In genomic region chr19:35931161-35931873, GRCh38 we compare ENCODE assay signal across 1 cellular context.
A peak's percentile ranks its signal among the peaks of the same experiment; 100 is the strongest.
TF ChIP-seq lines count a peak whose summit lies in the region.

No MANE protein-coding gene starts in this region.

TF ChIP-seq in HEK293, 187 proteins besides CTCF, POLR2A, EP300 and RAD21 (continued from another document and continues in another):
- no peak for TF ChIP-seq PRDM2 (tag by site-specific recombination; IDR thresholded peaks at IDR 0.05; ENCODE audit: borderline replicate concordance)
- TF ChIP-seq ZNF555 (tag by site-specific recombination; conservative IDR thresholded peaks at IDR 0.05): no peak
- no peak for TF ChIP-seq ZNF155 (tag by site-specific recombination; IDR thresholded peaks at IDR 0.05)
- peak; percentile 99 for TF ChIP-seq PRDM10 (tag by site-specific recombination; IDR thresholded peaks at IDR 0.05)
- peak; percentile 100 for TF ChIP-seq ZNF76 (tag by site-specific recombination; IDR thresholded peaks at IDR 0.05; ENCODE audit: borderline replicate concordance, low read depth)
- no peak for TF ChIP-seq SCRT1 (tag by site-specific recombination; IDR thresholded peaks at IDR 0.05; ENCODE audit: borderline replicate concordance)
- no peak; the same call in 1 of the 2 replicates for TF ChIP-seq ZSCAN23 (tag by site-specific recombination; IDR thresholded peaks at IDR 0.05)
- TF ChIP-seq ZNF148 (tag by site-specific recombination; IDR thresholded peaks at IDR 0.05; ENCODE audit: borderline replicate concordance): no peak
- TF ChIP-seq ZNF654 (tag by site-specific recombination; IDR thresholded peaks at IDR 0.05; ENCODE audit: low read depth): peak; percentile 100
- no peak for TF ChIP-seq ZNF792 (tag by site-specific recombination; IDR thresholded peaks at IDR 0.05)
- peak; percentile 68; the same call in 1 of the 2 replicates for TF ChIP-seq ELK4 (IDR thresholded peaks at IDR 0.05; ENCODE audit: borderline replicate concordance, low read depth, low read length)
- no peak for TF ChIP-seq ZNF350 (tag by site-specific recombination; IDR thresholded peaks at IDR 0.05)
- no peak for TF ChIP-seq ZNF529 (tag by site-specific recombination; IDR thresholded peaks at IDR 0.05; ENCODE audit: insufficient replicate concordance)
- peak; percentile 91 for TF ChIP-seq ZNF324 (tag by site-specific recombination; IDR thresholded peaks at IDR 0.05)
- no peak for TF ChIP-seq ZNF416 (tag by site-specific recombination; IDR thresholded peaks at IDR 0.05)
- TF ChIP-seq ZNF394 (tag by site-specific recombination; IDR thresholded peaks at IDR 0.05; ENCODE audit: borderline replicate concordance): peak; percentile 54; the same call in 1 of the 2 replicates
- peak; percentile 63; the same call in 1 of the 2 replicates for TF ChIP-seq ZFP37 (tag by site-specific recombination; IDR thresholded peaks at IDR 0.05)
- TF ChIP-seq ZNF248 (tag by site-specific recombination; IDR thresholded peaks at IDR 0.05): no peak
- TF ChIP-seq ZNF704 (tag by site-specific recombination; IDR thresholded peaks at IDR 0.05): no peak
- TF ChIP-seq HOXD13 (CRISPR knock-in tag; IDR thresholded peaks at IDR 0.05; ENCODE audit: borderline replicate concordance): no peak
- no peak for TF ChIP-seq ZNF658 (tag by site-specific recombination; IDR thresholded peaks at IDR 0.05)
- no peak for TF ChIP-seq MEIS1 (CRISPR knock-in tag; IDR thresholded peaks at IDR 0.05; ENCODE audit: borderline replicate concordance)
- TF ChIP-seq ZNF48 (tag by site-specific recombination; IDR thresholded peaks at IDR 0.05): no peak
- TF ChIP-seq ZNF10 (tag by site-specific recombination; IDR thresholded peaks at IDR 0.05): peak; percentile 16; the same call in 1 of the 2 replicates
- no peak for TF ChIP-seq ZNF157 (tag by site-specific recombination; IDR thresholded peaks at IDR 0.05)
- TF ChIP-seq ZNF354C (tag by site-specific recombination; IDR thresholded peaks at IDR 0.05; ENCODE audit: borderline replicate concordance, low read depth): no peak
- TF ChIP-seq ZNF24 (tag by site-specific recombination; IDR thresholded peaks at IDR 0.05): peak; percentile 55; the same call in 1 of the 2 replicates
- 0 out of 2 replicates have a peak, but pooled peaks have one; percentile 20 for TF ChIP-seq ZBTB7A (tag by site-specific recombination; IDR thresholded peaks at IDR 0.05; ENCODE audit: low read depth)
- TF ChIP-seq KLF17 (tag by site-specific recombination; IDR thresholded peaks at IDR 0.05): peak; percentile 99
- no peak for TF ChIP-seq ZNF280D (tag by site-specific recombination; IDR thresholded peaks at IDR 0.05)
- TF ChIP-seq SP7 (tag by site-specific recombination; IDR thresholded peaks at IDR 0.05): peak; percentile 92
- TF ChIP-seq ZNF274 (IDR thresholded peaks at IDR 0.05; ENCODE audit: low read length): no peak
- TF ChIP-seq ZNF274 (tag by site-specific recombination; IDR thresholded peaks at IDR 0.05; ENCODE audit: borderline replicate concordance): no peak
- no peak for TF ChIP-seq ZNF585B (tag by site-specific recombination; IDR thresholded peaks at IDR 0.05)
- TF ChIP-seq ZSCAN18 (tag by site-specific recombination; IDR thresholded peaks at IDR 0.05): no peak
- TF ChIP-seq BCL11A (tag by site-specific recombination; IDR thresholded peaks at IDR 0.05; ENCODE audit: low read depth): no peak
- TF ChIP-seq WT1 (tag by site-specific recombination; IDR thresholded peaks at IDR 0.05): no peak; the same call in 1 of the 2 replicates
- peak; percentile 89 for TF ChIP-seq ZNF629 (tag by site-specific recombination; IDR thresholded peaks at IDR 0.05)
